ENCODE assay signal across 1 cellular context in the genomic region with DNA sequence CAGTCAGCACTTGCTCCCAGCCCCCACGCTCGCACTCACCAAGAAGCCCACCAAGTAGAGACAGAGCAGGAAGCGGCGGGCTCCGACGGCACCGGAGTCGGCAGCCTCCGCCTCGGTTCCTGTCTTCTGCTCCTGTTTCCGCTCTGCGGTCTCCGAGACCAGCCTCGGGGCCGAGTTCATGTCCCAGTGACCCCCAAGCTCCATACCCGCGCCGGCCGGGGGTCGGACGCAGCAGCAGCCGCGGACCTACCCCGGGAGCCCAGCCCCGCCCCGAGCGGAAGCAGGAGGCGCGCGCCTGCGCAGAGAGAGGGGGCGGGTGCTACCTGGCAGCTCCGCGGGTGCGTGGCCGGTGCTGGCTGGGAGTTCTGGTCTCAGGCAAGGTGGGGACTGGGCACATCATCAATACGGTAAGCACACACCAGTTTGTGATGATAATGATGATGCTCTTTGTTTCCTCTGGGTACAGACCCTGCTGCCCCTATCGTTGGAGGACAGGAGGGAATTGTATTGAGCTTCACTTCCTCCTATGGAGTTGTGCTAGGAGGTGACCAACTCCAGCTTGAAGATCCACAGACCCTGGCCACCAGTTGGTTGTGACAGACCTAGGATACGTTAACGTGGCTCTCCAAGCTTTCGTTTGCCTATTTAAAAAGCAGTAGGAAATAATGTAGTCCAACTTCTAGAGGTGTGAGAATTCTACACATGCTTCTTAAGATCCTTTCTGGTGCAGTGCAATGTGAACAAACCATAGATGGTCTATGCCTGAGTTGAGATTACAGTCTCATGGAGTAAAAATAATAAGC.
TF ChIP-seq lines count a peak whose summit lies in the region.

No MANE protein-coding gene starts in this region.

TF ChIP-seq in HepG2, 621 proteins besides CTCF, POLR2A, EP300 and RAD21 (continued from another document and continues in another):
- TF ChIP-seq, protein P1, sequence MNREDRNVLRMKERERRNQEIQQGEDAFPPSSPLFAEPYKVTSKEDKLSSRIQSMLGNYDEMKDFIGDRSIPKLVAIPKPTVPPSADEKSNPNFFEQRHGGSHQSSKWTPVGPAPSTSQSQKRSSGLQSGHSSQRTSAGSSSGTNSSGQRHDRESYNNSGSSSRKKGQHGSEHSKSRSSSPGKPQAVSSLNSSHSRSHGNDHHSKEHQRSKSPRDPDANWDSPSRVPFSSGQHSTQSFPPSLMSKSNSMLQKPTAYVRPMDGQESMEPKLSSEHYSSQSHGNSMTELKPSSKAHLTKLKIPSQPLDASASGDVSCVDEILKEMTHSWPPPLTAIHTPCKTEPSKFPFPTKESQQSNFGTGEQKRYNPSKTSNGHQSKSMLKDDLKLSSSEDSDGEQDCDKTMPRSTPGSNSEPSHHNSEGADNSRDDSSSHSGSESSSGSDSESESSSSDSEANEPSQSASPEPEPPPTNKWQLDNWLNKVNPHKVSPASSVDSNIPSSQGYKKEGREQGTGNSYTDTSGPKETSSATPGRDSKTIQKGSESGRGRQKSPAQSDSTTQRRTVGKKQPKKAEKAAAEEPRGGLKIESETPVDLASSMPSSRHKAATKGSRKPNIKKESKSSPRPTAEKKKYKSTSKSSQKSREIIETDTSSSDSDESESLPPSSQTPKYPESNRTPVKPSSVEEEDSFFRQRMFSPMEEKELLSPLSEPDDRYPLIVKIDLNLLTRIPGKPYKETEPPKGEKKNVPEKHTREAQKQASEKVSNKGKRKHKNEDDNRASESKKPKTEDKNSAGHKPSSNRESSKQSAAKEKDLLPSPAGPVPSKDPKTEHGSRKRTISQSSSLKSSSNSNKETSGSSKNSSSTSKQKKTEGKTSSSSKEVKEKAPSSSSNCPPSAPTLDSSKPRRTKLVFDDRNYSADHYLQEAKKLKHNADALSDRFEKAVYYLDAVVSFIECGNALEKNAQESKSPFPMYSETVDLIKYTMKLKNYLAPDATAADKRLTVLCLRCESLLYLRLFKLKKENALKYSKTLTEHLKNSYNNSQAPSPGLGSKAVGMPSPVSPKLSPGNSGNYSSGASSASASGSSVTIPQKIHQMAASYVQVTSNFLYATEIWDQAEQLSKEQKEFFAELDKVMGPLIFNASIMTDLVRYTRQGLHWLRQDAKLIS (CRISPR knock-in tag; IDR thresholded peaks at IDR 0.05): peak; percentile 43; the same call in 1 of the 2 replicates
- TF ChIP-seq ZNF160 (CRISPR knock-in tag; IDR thresholded peaks at IDR 0.05) (peak; percentile 82; the same call in 1 of the 2 replicates), SAFB2 (CRISPR knock-in tag; IDR thresholded peaks at IDR 0.05; ENCODE audit: borderline replicate concordance, low read depth) (peak; percentile 82), ZEB1 (IDR thresholded peaks at IDR 0.05; ENCODE audit: insufficient replicate concordance, low read depth) (peak; percentile 74), HDAC2 (CRISPR knock-in tag; IDR thresholded peaks at IDR 0.05) (peak; percentile 58)
- TF ChIP-seq, protein P2, sequence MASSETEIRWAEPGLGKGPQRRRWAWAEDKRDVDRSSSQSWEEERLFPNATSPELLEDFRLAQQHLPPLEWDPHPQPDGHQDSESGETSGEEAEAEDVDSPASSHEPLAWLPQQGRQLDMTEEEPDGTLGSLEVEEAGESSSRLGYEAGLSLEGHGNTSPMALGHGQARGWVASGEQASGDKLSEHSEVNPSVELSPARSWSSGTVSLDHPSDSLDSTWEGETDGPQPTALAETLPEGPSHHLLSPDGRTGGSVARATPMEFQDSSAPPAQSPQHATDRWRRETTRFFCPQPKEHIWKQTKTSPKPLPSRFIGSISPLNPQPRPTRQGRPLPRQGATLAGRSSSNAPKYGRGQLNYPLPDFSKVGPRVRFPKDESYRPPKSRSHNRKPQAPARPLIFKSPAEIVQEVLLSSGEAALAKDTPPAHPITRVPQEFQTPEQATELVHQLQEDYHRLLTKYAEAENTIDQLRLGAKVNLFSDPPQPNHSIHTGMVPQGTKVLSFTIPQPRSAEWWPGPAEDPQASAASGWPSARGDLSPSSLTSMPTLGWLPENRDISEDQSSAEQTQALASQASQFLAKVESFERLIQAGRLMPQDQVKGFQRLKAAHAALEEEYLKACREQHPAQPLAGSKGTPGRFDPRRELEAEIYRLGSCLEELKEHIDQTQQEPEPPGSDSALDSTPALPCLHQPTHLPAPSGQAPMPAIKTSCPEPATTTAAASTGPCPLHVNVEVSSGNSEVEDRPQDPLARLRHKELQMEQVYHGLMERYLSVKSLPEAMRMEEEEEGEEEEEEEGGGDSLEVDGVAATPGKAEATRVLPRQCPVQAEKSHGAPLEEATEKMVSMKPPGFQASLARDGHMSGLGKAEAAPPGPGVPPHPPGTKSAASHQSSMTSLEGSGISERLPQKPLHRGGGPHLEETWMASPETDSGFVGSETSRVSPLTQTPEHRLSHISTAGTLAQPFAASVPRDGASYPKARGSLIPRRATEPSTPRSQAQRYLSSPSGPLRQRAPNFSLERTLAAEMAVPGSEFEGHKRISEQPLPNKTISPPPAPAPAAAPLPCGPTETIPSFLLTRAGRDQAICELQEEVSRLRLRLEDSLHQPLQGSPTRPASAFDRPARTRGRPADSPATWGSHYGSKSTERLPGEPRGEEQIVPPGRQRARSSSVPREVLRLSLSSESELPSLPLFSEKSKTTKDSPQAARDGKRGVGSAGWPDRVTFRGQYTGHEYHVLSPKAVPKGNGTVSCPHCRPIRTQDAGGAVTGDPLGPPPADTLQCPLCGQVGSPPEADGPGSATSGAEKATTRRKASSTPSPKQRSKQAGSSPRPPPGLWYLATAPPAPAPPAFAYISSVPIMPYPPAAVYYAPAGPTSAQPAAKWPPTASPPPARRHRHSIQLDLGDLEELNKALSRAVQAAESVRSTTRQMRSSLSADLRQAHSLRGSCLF (CRISPR knock-in tag; IDR thresholded peaks at IDR 0.05; ENCODE audit: borderline replicate concordance): no peak
- TF ChIP-seq, protein P3, sequence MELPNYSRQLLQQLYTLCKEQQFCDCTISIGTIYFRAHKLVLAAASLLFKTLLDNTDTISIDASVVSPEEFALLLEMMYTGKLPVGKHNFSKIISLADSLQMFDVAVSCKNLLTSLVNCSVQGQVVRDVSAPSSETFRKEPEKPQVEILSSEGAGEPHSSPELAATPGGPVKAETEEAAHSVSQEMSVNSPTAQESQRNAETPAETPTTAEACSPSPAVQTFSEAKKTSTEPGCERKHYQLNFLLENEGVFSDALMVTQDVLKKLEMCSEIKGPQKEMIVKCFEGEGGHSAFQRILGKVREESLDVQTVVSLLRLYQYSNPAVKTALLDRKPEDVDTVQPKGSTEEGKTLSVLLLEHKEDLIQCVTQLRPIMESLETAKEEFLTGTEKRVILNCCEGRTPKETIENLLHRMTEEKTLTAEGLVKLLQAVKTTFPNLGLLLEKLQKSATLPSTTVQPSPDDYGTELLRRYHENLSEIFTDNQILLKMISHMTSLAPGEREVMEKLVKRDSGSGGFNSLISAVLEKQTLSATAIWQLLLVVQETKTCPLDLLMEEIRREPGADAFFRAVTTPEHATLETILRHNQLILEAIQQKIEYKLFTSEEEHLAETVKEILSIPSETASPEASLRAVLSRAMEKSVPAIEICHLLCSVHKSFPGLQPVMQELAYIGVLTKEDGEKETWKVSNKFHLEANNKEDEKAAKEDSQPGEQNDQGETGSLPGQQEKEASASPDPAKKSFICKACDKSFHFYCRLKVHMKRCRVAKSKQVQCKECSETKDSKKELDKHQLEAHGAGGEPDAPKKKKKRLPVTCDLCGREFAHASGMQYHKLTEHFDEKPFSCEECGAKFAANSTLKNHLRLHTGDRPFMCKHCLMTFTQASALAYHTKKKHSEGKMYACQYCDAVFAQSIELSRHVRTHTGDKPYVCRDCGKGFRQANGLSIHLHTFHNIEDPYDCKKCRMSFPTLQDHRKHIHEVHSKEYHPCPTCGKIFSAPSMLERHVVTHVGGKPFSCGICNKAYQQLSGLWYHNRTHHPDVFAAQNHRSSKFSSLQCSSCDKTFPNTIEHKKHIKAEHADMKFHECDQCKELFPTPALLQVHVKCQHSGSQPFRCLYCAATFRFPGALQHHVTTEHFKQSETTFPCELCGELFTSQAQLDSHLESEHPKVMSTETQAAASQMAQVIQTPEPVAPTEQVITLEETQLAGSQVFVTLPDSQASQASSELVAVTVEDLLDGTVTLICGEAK (IDR thresholded peaks at IDR 0.05): no peak
- TF ChIP-seq, protein P3 (CRISPR knock-in tag; IDR thresholded peaks at IDR 0.05): peak; percentile 50
- TF ChIP-seq, protein P4, sequence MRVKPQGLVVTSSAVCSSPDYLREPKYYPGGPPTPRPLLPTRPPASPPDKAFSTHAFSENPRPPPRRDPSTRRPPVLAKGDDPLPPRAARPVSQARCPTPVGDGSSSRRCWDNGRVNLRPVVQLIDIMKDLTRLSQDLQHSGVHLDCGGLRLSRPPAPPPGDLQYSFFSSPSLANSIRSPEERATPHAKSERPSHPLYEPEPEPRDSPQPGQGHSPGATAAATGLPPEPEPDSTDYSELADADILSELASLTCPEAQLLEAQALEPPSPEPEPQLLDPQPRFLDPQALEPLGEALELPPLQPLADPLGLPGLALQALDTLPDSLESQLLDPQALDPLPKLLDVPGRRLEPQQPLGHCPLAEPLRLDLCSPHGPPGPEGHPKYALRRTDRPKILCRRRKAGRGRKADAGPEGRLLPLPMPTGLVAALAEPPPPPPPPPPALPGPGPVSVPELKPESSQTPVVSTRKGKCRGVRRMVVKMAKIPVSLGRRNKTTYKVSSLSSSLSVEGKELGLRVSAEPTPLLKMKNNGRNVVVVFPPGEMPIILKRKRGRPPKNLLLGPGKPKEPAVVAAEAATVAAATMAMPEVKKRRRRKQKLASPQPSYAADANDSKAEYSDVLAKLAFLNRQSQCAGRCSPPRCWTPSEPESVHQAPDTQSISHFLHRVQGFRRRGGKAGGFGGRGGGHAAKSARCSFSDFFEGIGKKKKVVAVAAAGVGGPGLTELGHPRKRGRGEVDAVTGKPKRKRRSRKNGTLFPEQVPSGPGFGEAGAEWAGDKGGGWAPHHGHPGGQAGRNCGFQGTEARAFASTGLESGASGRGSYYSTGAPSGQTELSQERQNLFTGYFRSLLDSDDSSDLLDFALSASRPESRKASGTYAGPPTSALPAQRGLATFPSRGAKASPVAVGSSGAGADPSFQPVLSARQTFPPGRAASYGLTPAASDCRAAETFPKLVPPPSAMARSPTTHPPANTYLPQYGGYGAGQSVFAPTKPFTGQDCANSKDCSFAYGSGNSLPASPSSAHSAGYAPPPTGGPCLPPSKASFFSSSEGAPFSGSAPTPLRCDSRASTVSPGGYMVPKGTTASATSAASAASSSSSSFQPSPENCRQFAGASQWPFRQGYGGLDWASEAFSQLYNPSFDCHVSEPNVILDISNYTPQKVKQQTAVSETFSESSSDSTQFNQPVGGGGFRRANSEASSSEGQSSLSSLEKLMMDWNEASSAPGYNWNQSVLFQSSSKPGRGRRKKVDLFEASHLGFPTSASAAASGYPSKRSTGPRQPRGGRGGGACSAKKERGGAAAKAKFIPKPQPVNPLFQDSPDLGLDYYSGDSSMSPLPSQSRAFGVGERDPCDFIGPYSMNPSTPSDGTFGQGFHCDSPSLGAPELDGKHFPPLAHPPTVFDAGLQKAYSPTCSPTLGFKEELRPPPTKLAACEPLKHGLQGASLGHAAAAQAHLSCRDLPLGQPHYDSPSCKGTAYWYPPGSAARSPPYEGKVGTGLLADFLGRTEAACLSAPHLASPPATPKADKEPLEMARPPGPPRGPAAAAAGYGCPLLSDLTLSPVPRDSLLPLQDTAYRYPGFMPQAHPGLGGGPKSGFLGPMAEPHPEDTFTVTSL (CRISPR knock-in tag; IDR thresholded peaks at IDR 0.05; ENCODE audit: borderline replicate concordance): peak; percentile 45; the same call in 1 of the 2 replicates
- TF ChIP-seq, protein P5, sequence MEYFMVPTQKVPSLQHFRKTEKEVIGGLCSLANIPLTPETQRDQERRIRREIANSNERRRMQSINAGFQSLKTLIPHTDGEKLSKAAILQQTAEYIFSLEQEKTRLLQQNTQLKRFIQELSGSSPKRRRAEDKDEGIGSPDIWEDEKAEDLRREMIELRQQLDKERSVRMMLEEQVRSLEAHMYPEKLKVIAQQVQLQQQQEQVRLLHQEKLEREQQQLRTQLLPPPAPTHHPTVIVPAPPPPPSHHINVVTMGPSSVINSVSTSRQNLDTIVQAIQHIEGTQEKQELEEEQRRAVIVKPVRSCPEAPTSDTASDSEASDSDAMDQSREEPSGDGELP (IDR thresholded peaks at IDR 0.05; ENCODE audit: borderline replicate concordance, low read depth): no peak
